Comparison of ENCODE assay signal across 23 cellular contexts in the genomic region with DNA sequence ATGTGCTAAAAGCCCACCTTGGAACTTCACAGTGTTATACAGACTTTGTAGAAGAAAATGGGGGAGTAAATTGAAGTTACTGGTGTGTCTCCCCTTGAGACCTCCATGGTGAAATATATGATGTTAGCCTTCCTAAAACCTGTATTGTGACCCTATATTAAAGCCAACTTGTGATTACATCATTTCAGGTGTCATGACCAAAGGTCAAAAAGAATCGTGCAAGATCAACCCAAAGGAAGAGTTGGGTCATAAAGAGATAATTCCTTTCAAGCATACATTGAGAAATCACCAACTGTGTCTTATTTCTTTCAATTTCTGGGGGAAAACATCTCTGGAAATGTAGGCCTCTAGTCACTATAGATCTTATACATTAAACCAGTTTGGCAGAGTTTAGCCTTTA. TPM values are rescaled to one million over a fixed set of nuclear protein-coding genes. Genes with fewer than 3 reads are reported as not detected.
DNase-seq lines count a peak whose midpoint lies in the region; ATAC-seq, FAIRE-seq and TF ChIP-seq lines count a peak whose summit lies in the region.
"Had no signal": no experiment of that assay in that cellular context is flagged by ENCODE, and none has a peak within 500 bp of the region (broad histone marks: within the 10 kb centered on the region; RNA-seq: fewer than 3 reads in every experiment).

No MANE protein-coding gene starts in this region.

- no peak for TF ChIP-seq CTCF in endothelial cell of umbilical vein (IDR thresholded peaks at IDR 0.05; ENCODE audit: extremely low read depth in 1 of 2, insufficient read depth in 1 of 2, low read depth in 1 of 2, low read length in 2 of 2)

- no peaks in the 10 kb centered on the region for H3K9me1 ChIP-seq in endothelial cell of umbilical vein (replicated peaks; ENCODE audit: control insufficient read depth, extremely low read depth, insufficient read depth, low read length)

- peaks cover 15% of the 10 kb centered on the region for H3K79me2 ChIP-seq in endothelial cell of umbilical vein (ENCODE audit: control insufficient read depth, insufficient read depth, low read length)

- H4K20me1 ChIP-seq in endothelial cell of umbilical vein (replicated peaks; ENCODE audit: control insufficient read depth, extremely low read depth, insufficient read depth, low read length): no peaks in the 10 kb centered on the region

- TSS peak; percentile 2 for BruUV-seq in endothelial cell of umbilical vein (replicated peaks; lab: Mats Ljungman, UMichigan)

- H3K27ac ChIP-seq in endothelial cell of umbilical vein (ENCODE audit: insufficient read depth, low read depth, low read length): no peak overlapping the region
- H3K27ac ChIP-seq: RWPE1 had no signal

- intact Hi-C loops in endothelial cell of umbilical vein (cut with micrococcal nuclease): loop anchor here (5.0 kb wide), 1 partner anchor 33 kb away; a partner anchor contains a TSS

- H3K9ac ChIP-seq in endothelial cell of umbilical vein (replicated peaks; ENCODE audit: extremely low read depth, insufficient read depth, low read length): no peak overlapping the region

- ATAC-seq in HG02870 (IDR thresholded peaks at IDR 0.05; ENCODE audit: unreplicated experiment): no peak
- ATAC-seq: Panc1 had no signal

- H3K36me3 ChIP-seq in endothelial cell of umbilical vein (ENCODE audit: control insufficient read depth in 2 of 2, extremely low read depth in 1 of 2, insufficient read depth in 2 of 2, low read length in 2 of 2): peaks cover 5 to 24% of the 10 kb centered on the region in 2 experiments

- H3K27ac Mint-ChIP-seq in activated naive CD8-positive, alpha-beta T cell: peak overlapping the region; percentile 10
- no peak overlapping the region for H3K27ac Mint-ChIP-seq in activated naive CD8-positive, alpha-beta T cell treated with anti-CD3 and anti-CD28 coated beads for 36 hours

- H3K9me3 Mint-ChIP-seq in activated naive CD8-positive, alpha-beta T cell (ENCODE audit: low read depth): no peaks in the 10 kb centered on the region
- H3K9me3 Mint-ChIP-seq in activated naive CD8-positive, alpha-beta T cell treated with anti-CD3 and anti-CD28 coated beads for 36 hours: no peaks in the 10 kb centered on the region
- H3K9me3 Mint-ChIP-seq: IgD-negative memory B cell had no signal

- DNase-seq in activated naive CD8-positive, alpha-beta T cell treated with anti-CD3 and anti-CD28 coated beads for 36 hours: no peak
- DNase-seq in endothelial cell of umbilical vein (ENCODE audit: low read depth, low spot score) (no peak), HUDEP-2 (lab: John Stamatoyannopoulos, UW; ENCODE audit: unreplicated experiment in 76 of 76) (no peak), NCI-H748 (lab: John Stamatoyannopoulos, UW; ENCODE audit: unreplicated experiment) (no peak)
- DNase-seq: 8988T; CD4-positive, CD25-positive, alpha-beta regulatory T cell; DMS153; DND-41; NCI-H1048; NCI-H1417; NCI-H1694; NCI-H2029 treated with DMSO at 0.1 percent for 48 hours; NCI-H2227 treated with DMSO at 0.1 percent for 48 hours; NCI-H526 treated with DMSO at 0.1 percent for 48 hours; SHP77 had no signal

- H3K9me3 ChIP-seq in endothelial cell of umbilical vein (replicated peaks; ENCODE audit: control insufficient read depth, insufficient read depth, low read length): no peaks in the 10 kb centered on the region

- peaks cover 12% of the 10 kb centered on the region for H3K4me1 ChIP-seq in endothelial cell of umbilical vein (ENCODE audit: control insufficient read depth, extremely low read depth, insufficient read depth, low read length)

- no peak overlapping the region for H2AFZ ChIP-seq in endothelial cell of umbilical vein (ENCODE audit: low read depth, low read length)

- no peak overlapping the region for H3K4me2 ChIP-seq in endothelial cell of umbilical vein (ENCODE audit: insufficient read depth, low read length)

- CTCF ChIA-PET in endothelial cell of umbilical vein (lab: Charles Lee): no interaction called here

- H3K4me3 ChIP-seq in endothelial cell of umbilical vein (replicated peaks in 1 of 3; ENCODE audit: insufficient read depth in 1 of 3, low read depth in 1 of 3, low read length in 3 of 3): no peak overlapping the region

- no peak for TF ChIP-seq POLR2A in endothelial cell of umbilical vein (IDR thresholded peaks at IDR 0.05; ENCODE audit: low read depth, low read length)

- no peaks in the 10 kb centered on the region for H3K27me3 Mint-ChIP-seq in activated naive CD8-positive, alpha-beta T cell
- H3K27me3 Mint-ChIP-seq in activated naive CD8-positive, alpha-beta T cell treated with anti-CD3 and anti-CD28 coated beads for 36 hours: no peaks in the 10 kb centered on the region
- H3K27me3 Mint-ChIP-seq: CD4-positive, CD25-positive, alpha-beta regulatory T cell; IgD-negative memory B cell had no signal

- POLR2A ChIA-PET in endothelial cell of umbilical vein (lab: Charles Lee): no interaction called here

- no peak for FAIRE-seq in endothelial cell of umbilical vein (lab: Jason Lieb, UNC)

- no peaks in the 10 kb centered on the region for H3K27me3 ChIP-seq in endothelial cell of umbilical vein (ENCODE audit: control insufficient read depth in 2 of 2, insufficient read depth in 2 of 2, low read length in 2 of 2)

- H3K36me3 Mint-ChIP-seq in activated naive CD8-positive, alpha-beta T cell: peaks cover 10% of the 10 kb centered on the region
- peaks cover 9% of the 10 kb centered on the region for H3K36me3 Mint-ChIP-seq in activated naive CD8-positive, alpha-beta T cell treated with anti-CD3 and anti-CD28 coated beads for 36 hours

- no peak overlapping the region for H3K4me3 Mint-ChIP-seq in activated naive CD8-positive, alpha-beta T cell
- H3K4me3 Mint-ChIP-seq in activated naive CD8-positive, alpha-beta T cell treated with anti-CD3 and anti-CD28 coated beads for 36 hours: no peak overlapping the region
- H3K4me3 Mint-ChIP-seq: CD4-positive, CD25-positive, alpha-beta regulatory T cell; IgD-negative memory B cell had no signal

- dilution Hi-C loops in endothelial cell of umbilical vein (cut with MboI; ENCODE audit: extremely low pct_ligation_motif_present, low sequenced_read_pairs): no loop called here

- H3K4me1 Mint-ChIP-seq in activated naive CD8-positive, alpha-beta T cell (ENCODE audit: low read depth): no peaks in the 10 kb centered on the region
- no peaks in the 10 kb centered on the region for H3K4me1 Mint-ChIP-seq in activated naive CD8-positive, alpha-beta T cell treated with anti-CD3 and anti-CD28 coated beads for 36 hours

TF ChIP-seq in endothelial cell of umbilical vein, 7 proteins besides CTCF, POLR2A, EP300 and RAD21 (continues in another document):
- no peak for TF ChIP-seq JUN (IDR thresholded peaks at IDR 0.05; ENCODE audit: borderline replicate concordance, insufficient read depth, insufficient read length, low read depth)
- no peak for TF ChIP-seq MYC (IDR thresholded peaks at IDR 0.05; ENCODE audit: low read depth, low read length)
- no peak for TF ChIP-seq POLR2AphosphoS5 (IDR thresholded peaks at IDR 0.05; ENCODE audit: insufficient read depth, low read depth, low read length)
- TF ChIP-seq EZH2 (IDR thresholded peaks at IDR 0.05; ENCODE audit: borderline replicate concordance, low read depth, low read length, severe bottlenecking): no peak

RNA-seq across cellular contexts. Expression of a gene that starts 34.6 kb away (rescaled TPM):
- total RNA-seq in activated naive CD8-positive, alpha-beta T cell treated with anti-CD3 and anti-CD28 coated beads for 36 hours: under 1 TPM; 0.64 to 0.91 TPM
- total RNA-seq in endothelial cell of umbilical vein: 0.30 TPM in 1 of 2 replicates, not detected in the other
- 0.08 TPM in 1 of 2 replicates, not detected in the other for polyA plus RNA-seq in endothelial cell of umbilical vein
- polyA plus RNA-seq in endothelial cell of umbilical vein (2011; cell fraction: cytosol; rRNA removed): 0.10 and 0.17 TPM in 2 replicates
- not detected in 2 replicates for polyA plus RNA-seq in endothelial cell of umbilical vein (2011; cell fraction: nucleus; rRNA removed)
- 0.52 TPM in 1 of 2 replicates, not detected in the other for polyA plus RNA-seq in endothelial cell of umbilical vein (2012)
- not detected in 2 replicates for polyA minus RNA-seq in endothelial cell of umbilical vein
- polyA minus RNA-seq in endothelial cell of umbilical vein (2011; cell fraction: cytosol; rRNA and poly(A)+ RNA removed): not detected
- not detected in 2 replicates for polyA minus RNA-seq in endothelial cell of umbilical vein (2011; cell fraction: nucleus; rRNA and poly(A)+ RNA removed)
- total RNA-seq: CD4-positive, CD25-positive, alpha-beta regulatory T cell; NCI-H460 had no signal
- polyA plus RNA-seq: IgD-negative memory B cell had no signal

RNA-seq across cellular contexts. Expression of a gene that starts 34.9 kb away (rescaled TPM):
- total RNA-seq in activated naive CD8-positive, alpha-beta T cell treated with anti-CD3 and anti-CD28 coated beads for 36 hours: 10 to 100 TPM; 89.5 to 91.4 TPM
- total RNA-seq in endothelial cell of umbilical vein: 69.4 and 82.7 TPM in 2 replicates
- 66.5 and 69.4 TPM in 2 replicates for polyA plus RNA-seq in endothelial cell of umbilical vein
- polyA plus RNA-seq in endothelial cell of umbilical vein (2011; cell fraction: cytosol; rRNA removed): 25.9 and 30.3 TPM in 2 replicates
- polyA plus RNA-seq in endothelial cell of umbilical vein (2011; cell fraction: nucleus; rRNA removed): 341 and 447 TPM in 2 replicates
- polyA plus RNA-seq in endothelial cell of umbilical vein (2012): 47.7 and 60.7 TPM in 2 replicates
- polyA minus RNA-seq in endothelial cell of umbilical vein: 68.1 and 84.4 TPM in 2 replicates
- polyA minus RNA-seq in endothelial cell of umbilical vein (2011; cell fraction: cytosol; rRNA and poly(A)+ RNA removed): 20.8 TPM
- 104 and 120 TPM in 2 replicates for polyA minus RNA-seq in endothelial cell of umbilical vein (2011; cell fraction: nucleus; rRNA and poly(A)+ RNA removed)

RNA-seq across cellular contexts. Expression of a gene that starts 36.4 kb away (rescaled TPM):
- total RNA-seq in activated naive CD8-positive, alpha-beta T cell treated with anti-CD3 and anti-CD28 coated beads for 36 hours: 1 to 10 TPM; 8.4 TPM
- total RNA-seq in endothelial cell of umbilical vein: 12.9 and 14.0 TPM in 2 replicates
- polyA plus RNA-seq in endothelial cell of umbilical vein: 3.7 and 5.0 TPM in 2 replicates
- 6.2 and 6.5 TPM in 2 replicates for polyA plus RNA-seq in endothelial cell of umbilical vein (2011; cell fraction: cytosol; rRNA removed)
- polyA plus RNA-seq in endothelial cell of umbilical vein (2011; cell fraction: nucleus; rRNA removed): 5.3 and 6.5 TPM in 2 replicates
- polyA plus RNA-seq in endothelial cell of umbilical vein (2012): 6.9 and 10.7 TPM in 2 replicates
- 11.1 and 11.8 TPM in 2 replicates for polyA minus RNA-seq in endothelial cell of umbilical vein
- 5.3 TPM for polyA minus RNA-seq in endothelial cell of umbilical vein (2011; cell fraction: cytosol; rRNA and poly(A)+ RNA removed)
- 12.6 and 15.0 TPM in 2 replicates for polyA minus RNA-seq in endothelial cell of umbilical vein (2011; cell fraction: nucleus; rRNA and poly(A)+ RNA removed)

RNA-seq across cellular contexts. Expression of a gene that starts 45.1 kb away (rescaled TPM):
- total RNA-seq in activated naive CD8-positive, alpha-beta T cell treated with anti-CD3 and anti-CD28 coated beads for 36 hours: under 1 TPM in 1 of 2 experiments, not detected in 1; 0.16 TPM
- total RNA-seq in endothelial cell of umbilical vein: not detected in 2 replicates
- polyA plus RNA-seq in endothelial cell of umbilical vein: not detected in 2 replicates
- not detected in 2 replicates for polyA plus RNA-seq in endothelial cell of umbilical vein (2011; cell fraction: cytosol; rRNA removed)
- not detected in 2 replicates for polyA plus RNA-seq in endothelial cell of umbilical vein (2011; cell fraction: nucleus; rRNA removed)
- polyA plus RNA-seq in endothelial cell of umbilical vein (2012): not detected in 2 replicates
- not detected in 2 replicates for polyA minus RNA-seq in endothelial cell of umbilical vein
- not detected for polyA minus RNA-seq in endothelial cell of umbilical vein (2011; cell fraction: cytosol; rRNA and poly(A)+ RNA removed)
- polyA minus RNA-seq in endothelial cell of umbilical vein (2011; cell fraction: nucleus; rRNA and poly(A)+ RNA removed): 0.63 TPM in 1 of 2 replicates, not detected in the other
- total RNA-seq: H4 had no signal
- polyA plus RNA-seq: BJ, IgD-negative memory B cell had no signal
